20 cellular contexts compared by ENCODE assay signal in genomic region chr2:43418673-43419072, GRCh38.
DNase-seq lines count a peak whose midpoint lies in the region; ATAC-seq and TF ChIP-seq lines count a peak whose summit lies in the region.
"Had no signal": no experiment of that assay in that cellular context is flagged by ENCODE, and none has a peak within 500 bp of the region (broad histone marks: within the 10 kb centered on the region; RNA-seq: fewer than 3 reads in every experiment).

No MANE protein-coding gene starts in this region.

- no peak for ATAC-seq in GM19452 (IDR thresholded peaks at IDR 0.05; ENCODE audit: unreplicated experiment)

- DNase-seq in Calu3 (no peak), MV-4-11 (lab: John Stamatoyannopoulos, UW) (peak; percentile 69), chondrocyte (ENCODE audit: low spot score) (no peak), thyroid gland (no peak), H4 (ENCODE audit: low spot score) (no peak)
- no peak for DNase-seq in activated CD4-positive, alpha-beta T cell treated with anti-CD3 and anti-CD28 coated beads, Interleukin-2, amount 50 U/mL, for 1 hour
- DNase-seq: ACHN; BE2C; EL; H9; IMR-90; NCI-H1092; NCI-H1694; NCI-H2107; NCI-H345; NCI-H69; NK-92 treated with Interleukin-12 subunit alpha and Interleukin-12 subunit beta, amount 100 ng/mL, for 24 hours; SHP77 treated with DMSO at 0.1 percent for 48 hours; SW 1271 had no signal

- TF ChIP-seq POLR2A in thyroid gland (IDR thresholded peaks at IDR 0.05), result no peak

- H3K27me3 ChIP-seq in thyroid gland, result no peaks in the 10 kb centered on the region
- H3K27me3 ChIP-seq: BE2C had no signal

- H3K4me3 Mint-ChIP-seq in Calu3 (ENCODE audit: low read depth, unreplicated experiment) (no peak overlapping the region), chondrocyte (ENCODE audit: unreplicated experiment) (no peak overlapping the region)
- H3K4me3 Mint-ChIP-seq: H9 had no signal

- intact Hi-C loops in Calu3 (cut with micrococcal nuclease; ENCODE audit: unreplicated experiment) (no loop called here), thyroid gland (cut with DNase I) (no loop called here)

- WGBS in thyroid gland, 2 donors, result 83 to 90% methylated on average over 3 of the region's 3 CpGs

- peaks cover 64 to 76% of the 10 kb centered on the region in 2 donors for H3K4me1 ChIP-seq in thyroid gland

- H3K27ac Mint-ChIP-seq in Calu3 (ENCODE audit: unreplicated experiment) (peak overlapping the region; percentile 66), chondrocyte (ENCODE audit: unreplicated experiment) (peak overlapping the region; percentile 63)

- no peaks in the 10 kb centered on the region for H3K36me3 Mint-ChIP-seq in Calu3 (ENCODE audit: insufficient read depth, unreplicated experiment)
- peaks cover 7% of the 10 kb centered on the region for H3K36me3 Mint-ChIP-seq in chondrocyte (ENCODE audit: low read depth)

- H3K27ac ChIP-seq in thyroid gland, result peak overlapping the region; percentile 92 to 94 (median 92)

- TF ChIP-seq CTCF in Calu3 (IDR thresholded peaks at IDR 0.05; ENCODE audit: unreplicated experiment), result no peak
- no peak for TF ChIP-seq CTCF in chondrocyte (IDR thresholded peaks at IDR 0.05)
- TF ChIP-seq CTCF in thyroid gland (IDR thresholded peaks at IDR 0.05), result no peak

- no peaks in the 10 kb centered on the region for H3K27me3 Mint-ChIP-seq in Calu3 (ENCODE audit: unreplicated experiment)
- no peaks in the 10 kb centered on the region for H3K27me3 Mint-ChIP-seq in chondrocyte (ENCODE audit: low read depth)

- CTCF ChIA-PET in Calu3 (lab: Charles Lee), result interaction anchor here (0.6 kb wide), 1 partner anchor 468 kb away, joined by 3 read pairs; no protein-coding TSS in a partner anchor

- no peaks in the 10 kb centered on the region for H3K9me3 ChIP-seq in thyroid gland
- H3K9me3 ChIP-seq: BE2C had no signal

- H3K36me3 ChIP-seq in thyroid gland, result no peaks in the 10 kb centered on the region
- H3K36me3 ChIP-seq: BE2C had no signal

- H3K9me3 Mint-ChIP-seq in Calu3 (ENCODE audit: low read depth, unreplicated experiment) (peaks cover 3% of the 10 kb centered on the region), chondrocyte (ENCODE audit: low read depth) (no peaks in the 10 kb centered on the region)
- H3K9me3 Mint-ChIP-seq: H9 had no signal

- H3K4me1 Mint-ChIP-seq in Calu3 (ENCODE audit: low read depth, unreplicated experiment) (peaks cover 46% of the 10 kb centered on the region), chondrocyte (ENCODE audit: low read depth) (peaks cover 69% of the 10 kb centered on the region)
- H3K4me1 Mint-ChIP-seq: H9 had no signal

- no TSS peak for BruUV-seq in Calu3 (replicated peaks; lab: Mats Ljungman, UMichigan)

- H3K4me3 ChIP-seq in thyroid gland (replicated peaks in 1 of 3), result no peak overlapping the region
